ENCODE assay signal across 18 cellular contexts in genomic region chr2:109270758-109271305, GRCh38.
DNase-seq lines count a peak whose midpoint lies in the region; ATAC-seq and TF ChIP-seq lines count a peak whose summit lies in the region.
"Had no signal": no experiment of that assay in that cellular context is flagged by ENCODE, and none has a peak within 500 bp of the region (broad histone marks: within the 10 kb centered on the region; RNA-seq: fewer than 3 reads in every experiment).

No MANE protein-coding gene starts in this region.

- 52% methylated on average over 8 of the region's 8 CpGs for WGBS in hepatocyte (ENCODE audit: low lambda C conversion rate, missing lambda C conversion rate)
- 43 to 60% (median 51%) methylated on average over 8 of the region's 8 CpGs for WGBS in stomach, 5 donors

- no peaks in the 10 kb centered on the region for H3K9me2 ChIP-seq in hepatocyte (replicated peaks; ENCODE audit: insufficient read depth)

- no peak for TF ChIP-seq POLR2A in stomach (IDR thresholded peaks at IDR 0.05)

- no peak for TF ChIP-seq EP300 in stomach (IDR thresholded peaks at IDR 0.05)

- no peak for ATAC-seq in HG03565 (IDR thresholded peaks at IDR 0.05; ENCODE audit: unreplicated experiment)
- ATAC-seq in HG02852 (IDR thresholded peaks at IDR 0.05; ENCODE audit: unreplicated experiment): no peak
- ATAC-seq: CD8-positive, alpha-beta T cell had no signal

- H3K9me3 ChIP-seq in hepatocyte (ENCODE audit: low read depth) (no peaks in the 10 kb centered on the region), stomach (no peaks in the 10 kb centered on the region)
- H3K9me3 ChIP-seq: heart right ventricle had no signal

- H3K27me3 ChIP-seq in hepatocyte (no peaks in the 10 kb centered on the region), stomach (no peaks in the 10 kb centered on the region)
- H3K27me3 ChIP-seq: brain microvascular endothelial cell, heart right ventricle had no signal

- DNase-seq in NCI-H748 (lab: John Stamatoyannopoulos, UW; ENCODE audit: unreplicated experiment): peak; percentile 36
- DNase-seq in NCI-H748 treated with DMSO at 0.1 percent for 48 hours (lab: John Stamatoyannopoulos, UW): no peak
- peak; percentile 70 for DNase-seq in NCI-H345 (lab: John Stamatoyannopoulos, UW)
- peak; percentile 32 for DNase-seq in hepatocyte (ENCODE audit: low spot score)
- peak; percentile 56 for DNase-seq in stomach
- DNase-seq in occipital lobe (lab: John Stamatoyannopoulos, UW): no peak
- DNase-seq: activated CD4-positive, alpha-beta T cell treated with anti-CD3 and anti-CD28 coated beads, Interleukin-2, amount 10 ng/mL, durations not matched to agents 7 days and 5 days; activated naive CD4-positive, alpha-beta T cell treated with anti-CD3 and anti-CD28 coated beads, Interleukin-2, amount 50 U/mL, for 16 hours; activated T-cell treated with anti-CD3 and anti-CD28 coated beads for 4 hours; brain microvascular endothelial cell; CD8-positive, alpha-beta T cell; GOT3; heart right ventricle; NCI-H1436 treated with DMSO at 0.1 percent for 48 hours; NCI-H69; stimulated activated naive CD4-positive, alpha-beta T cell treated with Interleukin-2 at 50 U/mL for 16 hours had no signal

- intact Hi-C loops in stomach (cut with DNase I; ENCODE audit: low total_unique reads): no loop called here

- H3K36me3 ChIP-seq in hepatocyte (replicated peaks; ENCODE audit: insufficient read depth, low read depth): no peaks in the 10 kb centered on the region
- no peaks in the 10 kb centered on the region for H3K36me3 ChIP-seq in stomach
- H3K36me3 ChIP-seq: brain microvascular endothelial cell, heart right ventricle had no signal

- no peak overlapping the region for H3K27ac ChIP-seq in hepatocyte
- no peak overlapping the region for H3K27ac ChIP-seq in stomach
- H3K27ac ChIP-seq: brain microvascular endothelial cell had no signal

- no peak overlapping the region for H2AFZ ChIP-seq in hepatocyte

- H3K4me1 ChIP-seq in hepatocyte (ENCODE audit: insufficient read depth) (peaks cover 11% of the 10 kb centered on the region), stomach (peaks cover 9 to 27% (median 18%) of the 10 kb centered on the region in 4 donors)

- H3K79me2 ChIP-seq in hepatocyte: no peaks in the 10 kb centered on the region

- no peak overlapping the region for H3K4me3 ChIP-seq in hepatocyte
- H3K4me3 ChIP-seq in stomach: no peak overlapping the region
- H3K4me3 ChIP-seq: heart right ventricle had no signal

- TF ChIP-seq CTCF in hepatocyte (IDR thresholded peaks at IDR 0.05; ENCODE audit: poor library complexity) (no peak), stomach (IDR thresholded peaks at IDR 0.05) (no peak)

- no peaks in the 10 kb centered on the region for H4K20me1 ChIP-seq in hepatocyte (ENCODE audit: insufficient read depth, poor library complexity, severe bottlenecking)

- no peak overlapping the region for H3K4me2 ChIP-seq in hepatocyte

Comparison
In these comparisons a context has a peak if more than half of its experiments do, and no peak if none do; other contexts are left out.
1. DNase-seq: peak in NCI-H748 (single experiment), NCI-H345 (single experiment), hepatocyte (single experiment) and stomach (single experiment); none in NCI-H748 treated with DMSO at 0.1 percent for 48 hours (single experiment) and occipital lobe (single experiment).